Comparison of ENCODE assay signal across 2 cellular contexts in the genomic region with DNA sequence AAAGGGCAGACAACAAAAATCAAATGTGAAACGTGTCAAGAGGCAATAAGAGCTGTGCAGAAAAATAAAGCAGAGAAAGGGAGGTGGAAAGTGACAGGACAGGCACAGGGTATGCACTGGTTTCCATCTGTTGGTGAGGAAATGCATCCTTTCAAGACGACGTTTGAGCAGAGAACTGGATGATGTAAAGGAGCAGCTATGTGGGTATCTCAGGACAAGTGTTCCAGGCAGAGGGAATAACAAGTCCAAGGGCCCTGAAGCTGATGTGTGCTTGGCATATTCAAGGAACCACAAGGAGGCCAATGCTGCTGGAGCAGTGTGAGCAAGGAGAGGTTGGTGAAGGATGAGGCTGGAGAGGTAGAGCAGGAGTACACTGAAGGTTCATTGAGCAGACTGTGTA.
TF ChIP-seq lines count a peak whose summit lies in the region.

No MANE protein-coding gene starts in this region.

TF ChIP-seq in SK-N-SH treated with all-trans-retinoic acid at 6 μM for 48 hours, 23 proteins besides CTCF, POLR2A, EP300 and RAD21:
- TF ChIP-seq TCF4 (CRISPR knock-in tag; IDR thresholded peaks at IDR 0.05; ENCODE audit: borderline replicate concordance) (no peak), BACH2 (CRISPR knock-in tag; IDR thresholded peaks at IDR 0.05; ENCODE audit: borderline replicate concordance) (no peak), ZFP3 (CRISPR knock-in tag; IDR thresholded peaks at IDR 0.05) (no peak), RARB (CRISPR knock-in tag; IDR thresholded peaks at IDR 0.05) (no peak), ARNTL (CRISPR knock-in tag; IDR thresholded peaks at IDR 0.05; ENCODE audit: borderline replicate concordance, low read depth) (no peak), ZNF8 (CRISPR knock-in tag; IDR thresholded peaks at IDR 0.05) (no peak), ISL1 (CRISPR knock-in tag; IDR thresholded peaks at IDR 0.05) (no peak), OSR1 (CRISPR knock-in tag; IDR thresholded peaks at IDR 0.05) (no peak), TOX (CRISPR knock-in tag; IDR thresholded peaks at IDR 0.05; ENCODE audit: borderline replicate concordance) (no peak)
- TF ChIP-seq, protein P1, sequence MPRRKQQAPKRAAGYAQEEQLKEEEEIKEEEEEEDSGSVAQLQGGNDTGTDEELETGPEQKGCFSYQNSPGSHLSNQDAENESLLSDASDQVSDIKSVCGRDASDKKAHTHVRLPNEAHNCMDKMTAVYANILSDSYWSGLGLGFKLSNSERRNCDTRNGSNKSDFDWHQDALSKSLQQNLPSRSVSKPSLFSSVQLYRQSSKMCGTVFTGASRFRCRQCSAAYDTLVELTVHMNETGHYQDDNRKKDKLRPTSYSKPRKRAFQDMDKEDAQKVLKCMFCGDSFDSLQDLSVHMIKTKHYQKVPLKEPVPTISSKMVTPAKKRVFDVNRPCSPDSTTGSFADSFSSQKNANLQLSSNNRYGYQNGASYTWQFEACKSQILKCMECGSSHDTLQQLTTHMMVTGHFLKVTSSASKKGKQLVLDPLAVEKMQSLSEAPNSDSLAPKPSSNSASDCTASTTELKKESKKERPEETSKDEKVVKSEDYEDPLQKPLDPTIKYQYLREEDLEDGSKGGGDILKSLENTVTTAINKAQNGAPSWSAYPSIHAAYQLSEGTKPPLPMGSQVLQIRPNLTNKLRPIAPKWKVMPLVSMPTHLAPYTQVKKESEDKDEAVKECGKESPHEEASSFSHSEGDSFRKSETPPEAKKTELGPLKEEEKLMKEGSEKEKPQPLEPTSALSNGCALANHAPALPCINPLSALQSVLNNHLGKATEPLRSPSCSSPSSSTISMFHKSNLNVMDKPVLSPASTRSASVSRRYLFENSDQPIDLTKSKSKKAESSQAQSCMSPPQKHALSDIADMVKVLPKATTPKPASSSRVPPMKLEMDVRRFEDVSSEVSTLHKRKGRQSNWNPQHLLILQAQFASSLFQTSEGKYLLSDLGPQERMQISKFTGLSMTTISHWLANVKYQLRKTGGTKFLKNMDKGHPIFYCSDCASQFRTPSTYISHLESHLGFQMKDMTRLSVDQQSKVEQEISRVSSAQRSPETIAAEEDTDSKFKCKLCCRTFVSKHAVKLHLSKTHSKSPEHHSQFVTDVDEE (CRISPR knock-in tag; IDR thresholded peaks at IDR 0.05) = no peak
- TF ChIP-seq, protein P2, sequence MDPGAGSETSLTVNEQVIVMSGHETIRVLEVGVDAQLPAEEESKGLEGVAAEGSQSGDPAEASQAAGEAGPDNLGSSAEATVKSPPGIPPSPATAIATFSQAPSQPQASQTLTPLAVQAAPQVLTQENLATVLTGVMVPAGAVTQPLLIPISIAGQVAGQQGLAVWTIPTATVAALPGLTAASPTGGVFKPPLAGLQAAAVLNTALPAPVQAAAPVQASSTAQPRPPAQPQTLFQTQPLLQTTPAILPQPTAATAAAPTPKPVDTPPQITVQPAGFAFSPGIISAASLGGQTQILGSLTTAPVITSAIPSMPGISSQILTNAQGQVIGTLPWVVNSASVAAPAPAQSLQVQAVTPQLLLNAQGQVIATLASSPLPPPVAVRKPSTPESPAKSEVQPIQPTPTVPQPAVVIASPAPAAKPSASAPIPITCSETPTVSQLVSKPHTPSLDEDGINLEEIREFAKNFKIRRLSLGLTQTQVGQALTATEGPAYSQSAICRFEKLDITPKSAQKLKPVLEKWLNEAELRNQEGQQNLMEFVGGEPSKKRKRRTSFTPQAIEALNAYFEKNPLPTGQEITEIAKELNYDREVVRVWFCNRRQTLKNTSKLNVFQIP (CRISPR knock-in tag; IDR thresholded peaks at IDR 0.05; ENCODE audit: borderline replicate concordance, low read depth) = no peak
- TF ChIP-seq, protein P3, sequence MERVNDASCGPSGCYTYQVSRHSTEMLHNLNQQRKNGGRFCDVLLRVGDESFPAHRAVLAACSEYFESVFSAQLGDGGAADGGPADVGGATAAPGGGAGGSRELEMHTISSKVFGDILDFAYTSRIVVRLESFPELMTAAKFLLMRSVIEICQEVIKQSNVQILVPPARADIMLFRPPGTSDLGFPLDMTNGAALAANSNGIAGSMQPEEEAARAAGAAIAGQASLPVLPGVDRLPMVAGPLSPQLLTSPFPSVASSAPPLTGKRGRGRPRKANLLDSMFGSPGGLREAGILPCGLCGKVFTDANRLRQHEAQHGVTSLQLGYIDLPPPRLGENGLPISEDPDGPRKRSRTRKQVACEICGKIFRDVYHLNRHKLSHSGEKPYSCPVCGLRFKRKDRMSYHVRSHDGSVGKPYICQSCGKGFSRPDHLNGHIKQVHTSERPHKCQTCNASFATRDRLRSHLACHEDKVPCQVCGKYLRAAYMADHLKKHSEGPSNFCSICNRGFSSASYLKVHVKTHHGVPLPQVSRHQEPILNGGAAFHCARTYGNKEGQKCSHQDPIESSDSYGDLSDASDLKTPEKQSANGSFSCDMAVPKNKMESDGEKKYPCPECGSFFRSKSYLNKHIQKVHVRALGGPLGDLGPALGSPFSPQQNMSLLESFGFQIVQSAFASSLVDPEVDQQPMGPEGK (CRISPR knock-in tag; IDR thresholded peaks at IDR 0.05; ENCODE audit: borderline replicate concordance) = no peak
- TF ChIP-seq, protein P4, sequence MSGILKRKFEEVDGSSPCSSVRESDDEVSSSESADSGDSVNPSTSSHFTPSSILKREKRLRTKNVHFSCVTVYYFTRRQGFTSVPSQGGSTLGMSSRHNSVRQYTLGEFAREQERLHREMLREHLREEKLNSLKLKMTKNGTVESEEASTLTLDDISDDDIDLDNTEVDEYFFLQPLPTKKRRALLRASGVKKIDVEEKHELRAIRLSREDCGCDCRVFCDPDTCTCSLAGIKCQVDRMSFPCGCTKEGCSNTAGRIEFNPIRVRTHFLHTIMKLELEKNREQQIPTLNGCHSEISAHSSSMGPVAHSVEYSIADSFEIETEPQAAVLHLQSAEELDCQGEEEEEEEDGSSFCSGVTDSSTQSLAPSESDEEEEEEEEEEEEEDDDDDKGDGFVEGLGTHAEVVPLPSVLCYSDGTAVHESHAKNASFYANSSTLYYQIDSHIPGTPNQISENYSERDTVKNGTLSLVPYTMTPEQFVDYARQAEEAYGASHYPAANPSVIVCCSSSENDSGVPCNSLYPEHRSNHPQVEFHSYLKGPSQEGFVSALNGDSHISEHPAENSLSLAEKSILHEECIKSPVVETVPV (CRISPR knock-in tag; IDR thresholded peaks at IDR 0.05) = no peak
- TF ChIP-seq, protein P5, sequence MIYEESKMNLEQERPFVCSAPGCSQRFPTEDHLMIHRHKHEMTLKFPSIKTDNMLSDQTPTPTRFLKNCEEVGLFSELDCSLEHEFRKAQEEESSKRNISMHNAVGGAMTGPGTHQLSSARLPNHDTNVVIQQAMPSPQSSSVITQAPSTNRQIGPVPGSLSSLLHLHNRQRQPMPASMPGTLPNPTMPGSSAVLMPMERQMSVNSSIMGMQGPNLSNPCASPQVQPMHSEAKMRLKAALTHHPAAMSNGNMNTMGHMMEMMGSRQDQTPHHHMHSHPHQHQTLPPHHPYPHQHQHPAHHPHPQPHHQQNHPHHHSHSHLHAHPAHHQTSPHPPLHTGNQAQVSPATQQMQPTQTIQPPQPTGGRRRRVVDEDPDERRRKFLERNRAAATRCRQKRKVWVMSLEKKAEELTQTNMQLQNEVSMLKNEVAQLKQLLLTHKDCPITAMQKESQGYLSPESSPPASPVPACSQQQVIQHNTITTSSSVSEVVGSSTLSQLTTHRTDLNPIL (CRISPR knock-in tag; IDR thresholded peaks at IDR 0.05; ENCODE audit: low read depth) = no peak

TF ChIP-seq in SK-N-SH, 30 proteins besides CTCF, POLR2A, EP300 and RAD21:
- no peak for TF ChIP-seq CHD2 (IDR thresholded peaks at IDR 0.05; ENCODE audit: low read length, partially characterized antibody)
- no peak for TF ChIP-seq NFIC (IDR thresholded peaks at IDR 0.05; ENCODE audit: borderline replicate concordance)
